In the genomic region with DNA sequence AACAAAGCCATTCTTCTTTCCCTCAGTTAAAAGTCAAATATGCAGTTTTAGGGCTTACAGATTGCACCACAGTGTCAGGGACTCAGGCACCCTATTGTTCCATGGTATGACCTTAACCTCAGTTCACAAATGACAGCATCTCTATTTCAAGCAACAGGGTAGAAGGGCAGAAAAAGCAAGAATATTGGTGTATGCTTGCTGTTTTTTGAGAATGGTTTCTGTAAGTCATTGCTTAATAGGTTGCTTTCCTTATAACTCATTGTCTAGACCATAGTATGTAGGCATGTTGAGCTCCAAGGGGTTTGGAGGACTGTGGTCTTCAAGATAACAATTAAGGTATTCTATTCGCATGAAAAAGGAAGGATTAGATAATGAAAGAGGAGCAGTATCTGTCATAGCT, we compare ENCODE assay signal across 15 cellular contexts.
"Had no signal": no experiment of that assay in that cellular context is flagged by ENCODE, and none has a peak within 500 bp of the region (broad histone marks: within the 10 kb centered on the region; RNA-seq: fewer than 3 reads in every experiment).

No MANE protein-coding gene starts in this region.

- ATAC-seq: activated CD8-positive, alpha-beta T cell treated with anti-CD3 and anti-CD28 coated beads for 36 hours; gastrocnemius medialis; heart right ventricle; left lobe of liver; natural killer cell; stimulated activated memory B cell treated with anti-CD40 and anti-IgM and Interleukin-4, amounts not matched to agents 10 μg/mL and 1 μg/mL and 100 μg/mL, for 72 hours had no signal

- DNase-seq: activated CD4-positive, alpha-beta T cell treated with anti-CD3 and anti-CD28 coated beads for 48 hours; activated CD8-positive, alpha-beta memory T cell treated with anti-CD3 and anti-CD28 coated beads, Interleukin-2, amount 50 U/mL, for 48 hours; activated CD8-positive, alpha-beta T cell treated with anti-CD3 and anti-CD28 coated beads for 36 hours; activated naive CD8-positive, alpha-beta T cell treated with anti-CD3 and anti-CD28 coated beads for 36 hours; cerebellar nuclear complex; endodermal cell; gastrocnemius medialis; heart right ventricle; islet precursor cell; natural killer cell; posterior cingulate gyrus; stimulated activated CD4-positive, alpha-beta T cell treated with anti-CD3 and anti-CD28 coated beads, Interleukin-2, amount 100 ng/mL, for 48 hours had no signal

- H3K27me3 ChIP-seq: gastrocnemius medialis, heart right ventricle, right atrium auricular region had no signal

- H3K27ac ChIP-seq: gastrocnemius medialis, heart right ventricle, right atrium auricular region had no signal

- H3K4me3 ChIP-seq: gastrocnemius medialis, heart right ventricle, right atrium auricular region had no signal
